In the genomic region with DNA sequence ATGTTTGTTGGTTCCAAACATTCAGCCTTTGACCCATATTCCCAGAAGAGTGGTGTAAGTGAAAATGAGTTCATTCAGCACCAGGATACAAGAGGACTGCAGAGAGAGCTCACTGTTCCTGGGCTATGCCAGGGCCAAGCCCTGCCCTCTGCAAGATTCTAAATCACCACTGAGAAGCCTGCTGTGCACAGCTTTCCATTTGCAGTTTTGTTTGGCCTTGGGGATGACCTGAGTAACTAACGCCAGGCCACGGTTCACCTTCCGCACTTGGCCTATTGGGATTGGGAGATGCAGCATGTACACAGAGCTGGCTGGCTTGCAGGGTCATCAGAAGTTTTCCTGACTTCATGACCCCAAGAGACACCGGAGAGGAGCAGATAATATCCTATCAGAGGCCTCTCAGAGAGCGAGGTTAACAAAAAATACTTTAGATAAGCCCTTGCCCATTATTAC, we compare ENCODE assay signal across 21 cellular contexts. TPM values are rescaled to one million over a fixed set of nuclear protein-coding genes. Genes with fewer than 3 reads are reported as not detected.
DNase-seq lines count a peak whose midpoint lies in the region; ATAC-seq, FAIRE-seq and TF ChIP-seq lines count a peak whose summit lies in the region.
"Had no signal": no experiment of that assay in that cellular context is flagged by ENCODE, and none has a peak within 500 bp of the region (broad histone marks: within the 10 kb centered on the region; RNA-seq: fewer than 3 reads in every experiment).

No MANE protein-coding gene starts in this region.

- H3K27ac ChIP-seq in heart right ventricle (no peak overlapping the region), right atrium auricular region (no peak overlapping the region)
- H3K27ac ChIP-seq: C4-2B had no signal

- DNase-seq in heart right ventricle (no peak), right atrium auricular region (ENCODE audit: low spot score) (no peak), globus pallidus (ENCODE audit: low spot score) (peak; percentile 23), midbrain (lab: John Stamatoyannopoulos, UW) (peak; percentile 7), NCI-H1092 (lab: John Stamatoyannopoulos, UW) (no peak), frontal cortex (ENCODE audit: low spot score in 2 of 2) (no peak), iPS-NIHi11 (ENCODE audit: low spot score) (no peak)
- DNase-seq: Caco-2, DMS53, KBM-7, NCI-H1092 treated with DMSO at 0.1 percent for 48 hours, NCI-H1694, NCI-H69, PC-3 had no signal

- H3K4me3 ChIP-seq in heart right ventricle (no peak overlapping the region), right atrium auricular region (no peak overlapping the region)

- intact Hi-C loops in heart right ventricle (cut with DNase I) = no loop called here

- 48 to 49% methylated on average over 5 of the region's 5 CpGs for WGBS in heart right ventricle, 2 donors

- H3K9me3 ChIP-seq in heart right ventricle = no peaks in the 10 kb centered on the region
- H3K9me3 ChIP-seq in right atrium auricular region = no peaks in the 10 kb centered on the region
- H3K9me3 ChIP-seq: Caco-2 had no signal

- TF ChIP-seq CTCF in heart right ventricle (IDR thresholded peaks at IDR 0.05) (no peak), right atrium auricular region (IDR thresholded peaks at IDR 0.05) (no peak)

- H3K27me3 ChIP-seq in heart right ventricle = peaks cover 0 to 3% (median 0%) of the 10 kb centered on the region in 7 donors
- H3K27me3 ChIP-seq in right atrium auricular region = no peaks in the 10 kb centered on the region

- H3K4me1 ChIP-seq in heart right ventricle = peaks cover 0 to 9% (median 3%) of the 10 kb centered on the region in 9 donors
- peaks cover 0 to 7% of the 10 kb centered on the region in 2 donors for H3K4me1 ChIP-seq in right atrium auricular region
- H3K4me1 ChIP-seq: Caco-2 had no signal

- H3K36me3 ChIP-seq in heart right ventricle = no peaks in the 10 kb centered on the region
- H3K36me3 ChIP-seq in right atrium auricular region = no peaks in the 10 kb centered on the region

- ATAC-seq in heart right ventricle (peak in 5 of 8 donors; percentile 35 to 77 (median 70)), HG03460 (IDR thresholded peaks at IDR 0.05; ENCODE audit: unreplicated experiment) (no peak)
- ATAC-seq: PC-3 had no signal

- no peak for FAIRE-seq in frontal cortex (lab: Jason Lieb, UNC)
- FAIRE-seq: A204.1, GM12891, GM19239, HTR-8/SVneo had no signal

RNA-seq across cellular contexts. Expression of gene GKN1, which starts 12.6 kb away (rescaled TPM):
- total RNA-seq in heart right ventricle (not detected), right atrium auricular region (not detected), frontal cortex (not detected)
- polyA plus RNA-seq in heart right ventricle = under 1 TPM in 1 of 2 donors, not detected in 1; 0.19 TPM
- total RNA-seq: Caco-2, M059J, PC-3 had no signal

RNA-seq across cellular contexts. Expression of gene ANTXR1, which starts 25.9 kb away (rescaled TPM):
- total RNA-seq in heart right ventricle (10 to 100 TPM; 19.0 to 33.1 (median 24.1) TPM), right atrium auricular region (10 to 100 TPM; 27.3 to 52.2 TPM), frontal cortex (8.2 TPM)
- 10 to 100 TPM in 1 of 2 donors, 1 to 10 TPM in 1; 8.9 to 26.7 TPM for polyA plus RNA-seq in heart right ventricle

RNA-seq across cellular contexts. Expression of gene GKN2, which starts 34.4 kb away (rescaled TPM):
- total RNA-seq in heart right ventricle (not detected), right atrium auricular region (not detected), frontal cortex (not detected)
- not detected for polyA plus RNA-seq in heart right ventricle
- total RNA-seq: Caco-2, M059J had no signal

Comparison
In these comparisons a context has a peak if more than half of its experiments do, and no peak if none do; other contexts are left out.
1. DNase-seq: peak in globus pallidus (single experiment) and midbrain (single experiment); none in heart right ventricle (0 of 2), right atrium auricular region (single experiment), NCI-H1092 (single experiment), frontal cortex (0 of 2) and iPS-NIHi11 (single experiment).